Comparison of ENCODE assay signal across 9 cellular contexts in genomic region chr17:75344664-75345063, GRCh38. TPM values are rescaled to one million over a fixed set of nuclear protein-coding genes. Genes with fewer than 3 reads are reported as not detected.
DNase-seq lines count a peak whose midpoint lies in the region; ATAC-seq and TF ChIP-seq lines count a peak whose summit lies in the region.
"Had no signal": no experiment of that assay in that cellular context is flagged by ENCODE, and none has a peak within 500 bp of the region (broad histone marks: within the 10 kb centered on the region; RNA-seq: fewer than 3 reads in every experiment).

No MANE protein-coding gene starts in this region.

- H3K36me3 ChIP-seq in H7 (replicated peaks; ENCODE audit: control insufficient read depth, insufficient read depth, low read length) (no peaks in the 10 kb centered on the region), spleen (no peaks in the 10 kb centered on the region)

- WGBS in spleen, 5 donors = 50 to 71% (median 67%) methylated on average over 5 of the region's 5 CpGs

- H3K27me3 ChIP-seq in H7 (ENCODE audit: control insufficient read depth, insufficient read depth, low read length) (no peaks in the 10 kb centered on the region), spleen (replicated peaks in 1 of 7) (no peaks in the 10 kb centered on the region)

- no peak for ATAC-seq in HG03460 (IDR thresholded peaks at IDR 0.05; ENCODE audit: unreplicated experiment)
- no peak for ATAC-seq in GM21360 (IDR thresholded peaks at IDR 0.05; ENCODE audit: unreplicated experiment)
- ATAC-seq in GM21737 (IDR thresholded peaks at IDR 0.05; ENCODE audit: unreplicated experiment) = no peak

- TF ChIP-seq CTCF in spleen (IDR thresholded peaks at IDR 0.05 in 8 of 11, conservative IDR thresholded peaks at IDR 0.05 in 3 of 11) = no peak

- H3K4me3 ChIP-seq in H7 (ENCODE audit: insufficient read depth, low read depth, low read length) = no peak overlapping the region
- H3K4me3 ChIP-seq in spleen = peak overlapping the region in 1 of 8 donors; percentile 57

- peak overlapping the region; percentile 11 to 83 (median 76) for H3K27ac ChIP-seq in spleen

- H3K4me1 ChIP-seq in spleen = peaks cover 65 to 100% (median 96%) of the 10 kb centered on the region in 6 donors

- DNase-seq in H7 (peak; percentile 70), NCI-H524 (lab: John Stamatoyannopoulos, UW) (peak; percentile 94 to 98), spleen (no peak), HT-29 (ENCODE audit: low spot score) (no peak)
- DNase-seq in activated gamma-delta T cell treated with anti-CD3 and anti-CD28 coated beads, Interleukin-2, amount 50 U/mL, for 16 hours (ENCODE audit: low read depth) = peak; percentile 14
- DNase-seq: Right ventricle myocardium superior had no signal

- TF ChIP-seq POLR2A in spleen (IDR thresholded peaks at IDR 0.05) = no peak

- intact Hi-C loops in spleen (cut with DNase I; ENCODE audit: low total_unique reads) = no loop called here

- H3K9me3 ChIP-seq in spleen = no peaks in the 10 kb centered on the region

RNA-seq across cellular contexts. Expression of gene SLC25A19, which starts 55.4 kb away (rescaled TPM):
- 25.7 and 31.0 TPM in 2 replicates for total RNA-seq in H7 (2014; rRNA removed; shearing (Covaris generic))
- total RNA-seq in spleen = 10 to 100 TPM; 12.4 to 32.5 (median 19.1) TPM
- polyA plus RNA-seq in spleen = 10 to 100 TPM; 18.5 to 21.2 (median 19.2) TPM
- 39.8 and 46.4 TPM in 2 replicates for total RNA-seq in HT-29 (2014; rRNA removed; shearing (Covaris generic))

Comparison
In these comparisons a context has a peak if more than half of its experiments do, and no peak if none do; other contexts are left out.
1. DNase-seq: peak in H7 (single experiment), NCI-H524 (2 of 2) and activated gamma-delta T cell treated with anti-CD3 and anti-CD28 coated beads, Interleukin-2, amount 50 U/mL, for 16 hours (single experiment); none in spleen (single experiment) and HT-29 (single experiment).